In the genomic region with DNA sequence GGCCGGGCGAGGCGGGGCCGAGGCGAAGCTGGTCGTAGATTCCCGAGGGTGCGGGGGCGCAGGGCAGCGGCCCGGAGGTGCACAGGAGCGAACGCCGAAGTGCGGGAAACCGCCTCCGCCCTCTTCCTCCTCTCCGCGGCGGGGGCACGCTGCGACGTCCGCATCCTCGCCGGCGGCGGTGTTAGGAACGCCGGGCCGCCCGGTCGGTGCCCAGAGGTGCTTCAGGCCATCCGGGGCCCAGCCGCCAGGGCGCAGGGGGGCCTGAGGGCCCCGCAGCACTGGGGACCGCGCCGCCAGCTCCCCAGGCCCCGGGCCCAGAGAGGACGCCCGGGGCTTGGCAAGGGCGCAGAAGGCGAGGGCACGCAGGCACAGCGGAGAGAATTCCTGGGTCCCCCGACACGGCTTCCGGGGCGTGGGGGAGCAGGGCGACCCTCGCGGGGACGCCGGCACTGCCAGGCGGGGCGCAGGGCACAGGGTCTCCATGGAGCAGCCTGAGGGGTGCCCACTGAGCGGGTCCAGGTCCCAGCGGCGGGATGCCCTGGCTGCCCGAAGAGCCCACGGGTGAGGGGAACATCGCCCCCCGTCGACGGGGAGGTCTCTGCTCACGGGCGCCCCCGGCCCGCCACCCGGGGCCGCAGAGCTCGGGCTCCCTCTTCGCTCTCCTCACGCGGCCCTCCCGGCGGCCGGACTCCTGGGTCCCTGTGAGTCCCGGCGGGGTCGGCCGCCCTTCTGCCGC, we compare ENCODE assay signal across 1 cellular context.
TF ChIP-seq lines count a peak whose summit lies in the region.

No MANE protein-coding gene starts in this region.

TF ChIP-seq in HepG2, 621 proteins besides CTCF, POLR2A, EP300 and RAD21 (continued from another document and continues in another):
- no peak for TF ChIP-seq GPBP1L1 (CRISPR knock-in tag; IDR thresholded peaks at IDR 0.05)
- TF ChIP-seq, protein P1, sequence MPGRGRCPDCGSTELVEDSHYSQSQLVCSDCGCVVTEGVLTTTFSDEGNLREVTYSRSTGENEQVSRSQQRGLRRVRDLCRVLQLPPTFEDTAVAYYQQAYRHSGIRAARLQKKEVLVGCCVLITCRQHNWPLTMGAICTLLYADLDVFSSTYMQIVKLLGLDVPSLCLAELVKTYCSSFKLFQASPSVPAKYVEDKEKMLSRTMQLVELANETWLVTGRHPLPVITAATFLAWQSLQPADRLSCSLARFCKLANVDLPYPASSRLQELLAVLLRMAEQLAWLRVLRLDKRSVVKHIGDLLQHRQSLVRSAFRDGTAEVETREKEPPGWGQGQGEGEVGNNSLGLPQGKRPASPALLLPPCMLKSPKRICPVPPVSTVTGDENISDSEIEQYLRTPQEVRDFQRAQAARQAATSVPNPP (CRISPR knock-in tag; IDR thresholded peaks at IDR 0.05): no peak
- TF ChIP-seq KAT7 (CRISPR knock-in tag; IDR thresholded peaks at IDR 0.05; ENCODE audit: borderline replicate concordance): peak; percentile 12; the same call in 1 of the 2 replicates
- TF ChIP-seq MTF1 (CRISPR knock-in tag; IDR thresholded peaks at IDR 0.05): no peak
- no peak for TF ChIP-seq SOX5 (CRISPR knock-in tag; IDR thresholded peaks at IDR 0.05; ENCODE audit: borderline replicate concordance)
- TF ChIP-seq SP4 (CRISPR knock-in tag; IDR thresholded peaks at IDR 0.05): peak; percentile 24; the same call in 1 of the 2 replicates
- no peak for TF ChIP-seq RFX3 (CRISPR knock-in tag; IDR thresholded peaks at IDR 0.05)
- TF ChIP-seq NONO (IDR thresholded peaks at IDR 0.05): no peak
- peak; percentile 56 for TF ChIP-seq NONO (CRISPR knock-in tag; conservative IDR thresholded peaks at IDR 0.05)
- TF ChIP-seq ZNF790 (CRISPR knock-in tag; IDR thresholded peaks at IDR 0.05; ENCODE audit: borderline replicate concordance): no peak; the same call in 1 of the 2 replicates
- no peak for TF ChIP-seq ZNF34 (CRISPR knock-in tag; IDR thresholded peaks at IDR 0.05; ENCODE audit: borderline replicate concordance)
- TF ChIP-seq CBX5 (CRISPR knock-in tag; IDR thresholded peaks at IDR 0.05; ENCODE audit: borderline replicate concordance): no peak
- no peak for TF ChIP-seq U2AF1 (optimal IDR thresholded peaks at IDR 0.05; ENCODE audit: low read depth, low read length)
- TF ChIP-seq SP5 (CRISPR knock-in tag; IDR thresholded peaks at IDR 0.05; ENCODE audit: borderline replicate concordance, low read depth): no peak
- TF ChIP-seq ZNF687 (CRISPR knock-in tag; IDR thresholded peaks at IDR 0.05): peak; percentile 68
- no peak for TF ChIP-seq DPF2 (CRISPR knock-in tag; IDR thresholded peaks at IDR 0.05; ENCODE audit: borderline replicate concordance, low read depth)
- TF ChIP-seq ZNF138 (CRISPR knock-in tag; IDR thresholded peaks at IDR 0.05; ENCODE audit: low read depth): no peak
- TF ChIP-seq RXRA (CRISPR knock-in tag; IDR thresholded peaks at IDR 0.05): no peak; the same call in 1 of the 2 replicates
- TF ChIP-seq, protein P2, sequence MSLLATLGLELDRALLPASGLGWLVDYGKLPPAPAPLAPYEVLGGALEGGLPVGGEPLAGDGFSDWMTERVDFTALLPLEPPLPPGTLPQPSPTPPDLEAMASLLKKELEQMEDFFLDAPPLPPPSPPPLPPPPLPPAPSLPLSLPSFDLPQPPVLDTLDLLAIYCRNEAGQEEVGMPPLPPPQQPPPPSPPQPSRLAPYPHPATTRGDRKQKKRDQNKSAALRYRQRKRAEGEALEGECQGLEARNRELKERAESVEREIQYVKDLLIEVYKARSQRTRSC (CRISPR knock-in tag; IDR thresholded peaks at IDR 0.05; ENCODE audit: low read depth): no peak
- peak; percentile 26 for TF ChIP-seq ZNF407 (CRISPR knock-in tag; IDR thresholded peaks at IDR 0.05; ENCODE audit: not compliant biosample characterization)
- no peak for TF ChIP-seq SKI (IDR thresholded peaks at IDR 0.05; ENCODE audit: partially characterized antibody)
- TF ChIP-seq IKZF5 (CRISPR knock-in tag; IDR thresholded peaks at IDR 0.05): no peak
- TF ChIP-seq ATAD3A (CRISPR knock-in tag; IDR thresholded peaks at IDR 0.05): no peak
- no peak for TF ChIP-seq ZNF780A (CRISPR knock-in tag; IDR thresholded peaks at IDR 0.05)
- TF ChIP-seq SRSF9 (IDR thresholded peaks at IDR 0.05; ENCODE audit: borderline replicate concordance, insufficient read depth, low read depth, low read length, poor library complexity, severe bottlenecking): no peak
- TF ChIP-seq KDM1A (CRISPR knock-in tag; IDR thresholded peaks at IDR 0.05): no peak
- TF ChIP-seq ZNF646 (CRISPR knock-in tag; IDR thresholded peaks at IDR 0.05): no peak
